28 cellular contexts compared by ENCODE assay signal in genomic region chr10:110670335-110670734, GRCh38. TPM values are rescaled to one million over a fixed set of nuclear protein-coding genes. Genes with fewer than 3 reads are reported as not detected.
"Had no signal": no experiment of that assay in that cellular context is flagged by ENCODE, and none has a peak within 500 bp of the region (broad histone marks: within the 10 kb centered on the region; RNA-seq: fewer than 3 reads in every experiment).

No MANE protein-coding gene starts in this region.

- H3K27me3 ChIP-seq: ascending aorta, gastroesophageal sphincter, suprapubic skin, tibial artery had no signal

- DNase-seq: activated CD4-positive, alpha-beta memory T cell treated with anti-CD3 and anti-CD28 coated beads, Interleukin-2, amount 10 ng/mL, durations not matched to agents 7 days and 5 days; activated CD4-positive, alpha-beta T cell treated with anti-CD3 and anti-CD28 coated beads for 1 hour; activated CD4-positive, alpha-beta T cell treated with anti-CD3 and anti-CD28 coated beads, Interleukin-2, amount 10 ng/mL, durations not matched to agents 7 days and 5 days; activated CD8-positive, alpha-beta memory T cell treated with anti-CD3 and anti-CD28 coated beads, Interleukin-2, amount 50 U/mL, for 48 hours; activated gamma-delta T cell; activated naive CD4-positive, alpha-beta T cell treated with anti-CD3 and anti-CD28 coated beads, Interleukin-2, amount 10 ng/mL, durations not matched to agents 7 days and 5 days; activated naive CD8-positive, alpha-beta T cell treated with anti-CD3 and anti-CD28 coated beads, Interleukin-2, amount 10 ng/mL, durations not matched to agents 7 days and 5 days; activated T-cell treated with anti-CD3 and anti-CD28 coated beads, Interleukin-2, amount 50 U/mL, for 24 hours; cortex of kidney; effector memory CD8-positive, alpha-beta T cell; erythroblast; kidney glomerular epithelial cell; left lung; retina; spleen; stimulated activated naive CD4-positive, alpha-beta T cell; T-helper 9 cell; tibial artery had no signal

- FAIRE-seq: TTC549 had no signal

- H3K27ac ChIP-seq: cardiac muscle cell, gastroesophageal sphincter, left lung, neutrophil, spleen, suprapubic skin, tibial artery had no signal

- H3K9me3 Mint-ChIP-seq: activated CD4-positive, alpha-beta memory T cell treated with anti-CD3 and anti-CD28 coated beads, Interleukin-2, amount 10 ng/mL, durations not matched to agents 7 days and 5 days; activated CD4-positive, alpha-beta T cell treated with anti-CD3 and anti-CD28 coated beads, Interleukin-2, amount 10 ng/mL, durations not matched to agents 7 days and 5 days; activated naive CD4-positive, alpha-beta T cell treated with anti-CD3 and anti-CD28 coated beads, Interleukin-2, amount 10 ng/mL, durations not matched to agents 7 days and 5 days; activated naive CD8-positive, alpha-beta T cell treated with anti-CD3 and anti-CD28 coated beads, Interleukin-2, amount 10 ng/mL, durations not matched to agents 7 days and 5 days; activated T-cell treated with anti-CD3 and anti-CD28 coated beads, Interleukin-2, amount 50 U/mL, for 24 hours; effector memory CD8-positive, alpha-beta T cell; nephron; T-helper 1 cell treated with Interleukin-12 subunit alpha and Interleukin-12 subunit beta and Interleukin-4 antibody, amounts not matched to agents 30 μg/mL and 1 μg/mL, for 36 hours; WTC11 had no signal

- H3K9me3 ChIP-seq: ascending aorta, gastroesophageal sphincter, left lung, neutrophil, spleen, suprapubic skin, tibial artery had no signal

- H3K4me3 Mint-ChIP-seq: activated CD4-positive, alpha-beta memory T cell treated with anti-CD3 and anti-CD28 coated beads, Interleukin-2, amount 10 ng/mL, durations not matched to agents 7 days and 5 days; activated CD4-positive, alpha-beta T cell treated with anti-CD3 and anti-CD28 coated beads, Interleukin-2, amount 10 ng/mL, durations not matched to agents 7 days and 5 days; activated naive CD4-positive, alpha-beta T cell treated with anti-CD3 and anti-CD28 coated beads, Interleukin-2, amount 10 ng/mL, durations not matched to agents 7 days and 5 days; activated naive CD8-positive, alpha-beta T cell treated with anti-CD3 and anti-CD28 coated beads, Interleukin-2, amount 10 ng/mL, durations not matched to agents 7 days and 5 days; activated T-cell treated with anti-CD3 and anti-CD28 coated beads, Interleukin-2, amount 50 U/mL, for 24 hours; brain; effector memory CD8-positive, alpha-beta T cell; nephron; T-helper 1 cell treated with Interleukin-12 subunit alpha and Interleukin-12 subunit beta and Interleukin-4 antibody, amounts not matched to agents 30 μg/mL and 1 μg/mL, for 36 hours; WTC11 had no signal

- H3K27ac Mint-ChIP-seq: activated CD4-positive, alpha-beta memory T cell treated with anti-CD3 and anti-CD28 coated beads, Interleukin-2, amount 10 ng/mL, durations not matched to agents 7 days and 5 days; activated CD4-positive, alpha-beta T cell treated with anti-CD3 and anti-CD28 coated beads, Interleukin-2, amount 10 ng/mL, durations not matched to agents 7 days and 5 days; activated naive CD4-positive, alpha-beta T cell treated with anti-CD3 and anti-CD28 coated beads, Interleukin-2, amount 10 ng/mL, durations not matched to agents 7 days and 5 days; activated naive CD8-positive, alpha-beta T cell treated with anti-CD3 and anti-CD28 coated beads, Interleukin-2, amount 10 ng/mL, durations not matched to agents 7 days and 5 days; activated T-cell treated with anti-CD3 and anti-CD28 coated beads, Interleukin-2, amount 50 U/mL, for 24 hours; brain; effector memory CD8-positive, alpha-beta T cell; nephron; T-helper 1 cell treated with Interleukin-12 subunit alpha and Interleukin-12 subunit beta and Interleukin-4 antibody, amounts not matched to agents 30 μg/mL and 1 μg/mL, for 36 hours; WTC11 had no signal

- ATAC-seq: effector memory CD8-positive, alpha-beta T cell; gastroesophageal sphincter; left lung; WTC11 had no signal

- H3K4me3 ChIP-seq: ascending aorta, cardiac muscle cell, gastroesophageal sphincter, left lung, spleen, suprapubic skin, tibial artery had no signal

- H3K36me3 Mint-ChIP-seq: activated naive CD4-positive, alpha-beta T cell treated with anti-CD3 and anti-CD28 coated beads, Interleukin-2, amount 10 ng/mL, durations not matched to agents 7 days and 5 days; activated naive CD8-positive, alpha-beta T cell treated with anti-CD3 and anti-CD28 coated beads, Interleukin-2, amount 10 ng/mL, durations not matched to agents 7 days and 5 days; brain; WTC11 had no signal

- H3K36me3 ChIP-seq: ascending aorta, cardiac muscle cell, gastroesophageal sphincter, left lung, neutrophil, spleen, suprapubic skin, tibial artery had no signal

RNA-seq across cellular contexts. Expression of gene RBM20, which starts 26.2 kb away (rescaled TPM):
- total RNA-seq: activated CD4-positive, alpha-beta T cell treated with anti-CD3 and anti-CD28 coated beads, Interleukin-2, amount 10 ng/mL, durations not matched to agents 7 days and 5 days had no signal
